ENCODE assay signal across 9 cellular contexts in the genomic region with DNA sequence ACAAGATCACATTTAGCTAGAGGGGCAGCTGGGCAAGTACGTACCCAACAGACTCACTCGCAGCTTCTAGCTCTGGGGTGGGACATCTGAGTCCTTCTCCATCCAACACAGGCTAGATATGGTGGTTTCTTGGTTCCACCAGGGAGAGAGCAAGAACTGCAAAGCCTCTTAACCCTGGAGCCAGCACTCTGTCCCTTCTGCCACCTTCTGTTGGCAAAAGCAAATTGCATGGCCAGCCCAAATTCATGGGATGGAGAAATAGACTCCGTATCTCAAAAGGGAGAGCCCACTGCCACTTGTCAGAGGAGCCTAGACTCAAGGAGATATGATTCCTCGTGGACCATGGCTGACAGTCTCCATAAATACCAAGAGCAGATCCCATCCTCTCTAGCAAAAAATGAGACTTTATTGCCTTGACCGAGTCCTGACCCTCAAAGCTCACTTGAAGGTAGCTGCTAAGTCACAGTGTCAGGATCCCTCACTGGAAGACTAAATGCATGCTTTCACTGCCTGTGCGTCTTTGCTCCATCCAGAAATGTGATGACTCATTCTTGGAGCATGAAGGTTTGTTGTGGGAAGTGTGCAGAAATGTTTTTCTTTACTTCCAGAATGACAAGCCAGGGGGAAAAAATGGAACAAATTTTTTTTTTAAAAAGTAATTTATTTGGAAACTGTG. TPM values are rescaled to one million over a fixed set of nuclear protein-coding genes. Genes with fewer than 3 reads are reported as not detected.
DNase-seq lines count a peak whose midpoint lies in the region; TF ChIP-seq lines count a peak whose summit lies in the region.
"Had no signal": no experiment of that assay in that cellular context is flagged by ENCODE, and none has a peak within 500 bp of the region (broad histone marks: within the 10 kb centered on the region; RNA-seq: fewer than 3 reads in every experiment).

No MANE protein-coding gene starts in this region.

- DNase-seq in NCI-H1694 (lab: John Stamatoyannopoulos, UW) (peak; percentile 0), NCI-H1694 treated with DMSO at 0.1 percent for 48 hours (lab: John Stamatoyannopoulos, UW) (no peak), NCI-H69 (lab: John Stamatoyannopoulos, UW) (peak; percentile 37), epithelial cell of proximal tubule (ENCODE audit: low read depth) (peak; percentile 20), renal cortical epithelial cell (ENCODE audit: low read depth) (peak; percentile 71), Peyer's patch (no peak), activated gamma-delta T cell (lab: John Stamatoyannopoulos, UW) (no peak)
- no peak for DNase-seq in activated CD4-positive, alpha-beta T cell treated with anti-CD3 and anti-CD28 coated beads for 48 hours

- TF ChIP-seq CTCF in epithelial cell of proximal tubule (conservative IDR thresholded peaks at IDR 0.05; ENCODE audit: low read depth, low read length): peak; percentile 41
- TF ChIP-seq CTCF in Peyer's patch (IDR thresholded peaks at IDR 0.05): peak in 3 of 6 experiments; percentile 18 to 23 (median 22)

- no peaks in the 10 kb centered on the region for H3K9me3 ChIP-seq in Peyer's patch

- no peaks in the 10 kb centered on the region for H3K36me3 ChIP-seq in Peyer's patch
- H3K36me3 ChIP-seq: BLaER1 had no signal

- no peaks in the 10 kb centered on the region for H3K4me1 ChIP-seq in Peyer's patch
- H3K4me1 ChIP-seq: BLaER1 had no signal

- no peak for TF ChIP-seq POLR2A in Peyer's patch (IDR thresholded peaks at IDR 0.05)

- no peaks in the 10 kb centered on the region for H3K27me3 ChIP-seq in Peyer's patch
- H3K27me3 ChIP-seq: BLaER1 had no signal

- H3K4me3 ChIP-seq in epithelial cell of proximal tubule (ENCODE audit: low read depth, low read length) (no peak overlapping the region), Peyer's patch (no peak overlapping the region)
- H3K4me3 ChIP-seq: BLaER1 had no signal

- H3K27ac ChIP-seq in Peyer's patch: no peak overlapping the region
- H3K27ac ChIP-seq: BLaER1 had no signal

RNA-seq across cellular contexts. Expression of gene ROR2, which starts 28.8 kb away (rescaled TPM):
- 0.58 and 3.1 TPM in 2 replicates for total RNA-seq in epithelial cell of proximal tubule
- 4.4 TPM in 1 of 2 replicates, not detected in the other for total RNA-seq in renal cortical epithelial cell
- total RNA-seq in Peyer's patch: 1 to 10 TPM in 3 of 4 donors, under 1 TPM in 1; 0.70 to 9.9 (median 4.1) TPM

Comparison
In these comparisons a context has a peak if more than half of its experiments do, and no peak if none do; other contexts are left out.
1. DNase-seq: peak in NCI-H1694 (single experiment), NCI-H69 (single experiment), epithelial cell of proximal tubule (single experiment) and renal cortical epithelial cell (single experiment); none in NCI-H1694 treated with DMSO at 0.1 percent for 48 hours (single experiment), activated CD4-positive, alpha-beta T cell treated with anti-CD3 and anti-CD28 coated beads for 48 hours (single experiment), Peyer's patch (0 of 3) and activated gamma-delta T cell (single experiment).